In genomic region chr3:46693897-46694235, GRCh38 we compare ENCODE assay signal across 8 cellular contexts. TPM values are rescaled to one million over a fixed set of nuclear protein-coding genes. Genes with fewer than 3 reads are reported as not detected.
DNase-seq lines count a peak whose midpoint lies in the region; ATAC-seq, FAIRE-seq and TF ChIP-seq lines count a peak whose summit lies in the region.

No MANE protein-coding gene starts in this region.

- DNase-seq in T-helper 2 cell (peak in 4 of 5 experiments; percentile 18 to 44 (median 26)), kidney (peak; percentile 89), D341Med (ENCODE audit: low spot score) (no peak), NCI-H748 (lab: John Stamatoyannopoulos, UW; ENCODE audit: unreplicated experiment) (no peak)
- DNase-seq in T-helper 2 cell treated with Interferon-gamma antibody and Interleukin-4, amounts not matched to agents 5 μg/mL and 100 μg/mL, for 36 hours (ENCODE audit: low spot score), result no peak
- DNase-seq in activated naive CD8-positive, alpha-beta T cell treated with anti-CD3 and anti-CD28 coated beads, Interleukin-2, amount 10 ng/mL, durations not matched to agents 7 days and 5 days, result no peak

- H3K36me3 ChIP-seq in kidney (ENCODE audit: control insufficient read depth in 1 of 2, insufficient read depth in 2 of 2, low read length in 2 of 2), result no peaks in the 10 kb centered on the region

- H3K9me3 Mint-ChIP-seq in T-helper 2 cell treated with Interferon-gamma antibody and Interleukin-4, amounts not matched to agents 5 μg/mL and 100 μg/mL, for 36 hours, result no peaks in the 10 kb centered on the region
- H3K9me3 Mint-ChIP-seq in activated naive CD8-positive, alpha-beta T cell treated with anti-CD3 and anti-CD28 coated beads, Interleukin-2, amount 10 ng/mL, durations not matched to agents 7 days and 5 days, result no peaks in the 10 kb centered on the region
- H3K9me3 Mint-ChIP-seq in stimulated activated memory B cell treated with anti-CD40 and anti-IgM and Interleukin-4, amounts not matched to agents 10 μg/mL and 1 μg/mL and 100 μg/mL, for 72 hours, result no peaks in the 10 kb centered on the region

- peaks cover 2 to 48% of the 10 kb centered on the region in 2 donors for H3K4me1 ChIP-seq in kidney (ENCODE audit: control insufficient read depth in 1 of 2, insufficient read depth in 1 of 2, low read depth in 1 of 2, low read length in 2 of 2)

- H3K4me3 ChIP-seq in kidney (ENCODE audit: low read length in 2 of 2), result peak overlapping the region in 1 of 2 donors; percentile 50

- peak overlapping the region; percentile 59 to 73 for H3K27ac ChIP-seq in kidney (ENCODE audit: low read depth in 2 of 2, low read length in 2 of 2)

- intact Hi-C loops in kidney (cut with DNase I), result no loop called here

- POLR2A ChIA-PET in activated naive CD8-positive, alpha-beta T cell treated with anti-CD3 and anti-CD28 coated beads, Interleukin-2, amount 10 ng/mL, durations not matched to agents 7 days and 5 days (lab: Charles Lee), result interaction anchor here (0.5 kb wide), 1 partner anchor 448 kb away, joined by 3 read pairs; no protein-coding TSS in a partner anchor

- no peaks in the 10 kb centered on the region for H3K36me3 Mint-ChIP-seq in T-helper 2 cell treated with Interferon-gamma antibody and Interleukin-4, amounts not matched to agents 5 μg/mL and 100 μg/mL, for 36 hours (ENCODE audit: low read depth)
- no peaks in the 10 kb centered on the region for H3K36me3 Mint-ChIP-seq in activated naive CD8-positive, alpha-beta T cell treated with anti-CD3 and anti-CD28 coated beads, Interleukin-2, amount 10 ng/mL, durations not matched to agents 7 days and 5 days
- H3K36me3 Mint-ChIP-seq in stimulated activated memory B cell treated with anti-CD40 and anti-IgM and Interleukin-4, amounts not matched to agents 10 μg/mL and 1 μg/mL and 100 μg/mL, for 72 hours, result no peaks in the 10 kb centered on the region

- no peak for FAIRE-seq in kidney (lab: Jason Lieb, UNC)

- no peak overlapping the region for H3K27ac Mint-ChIP-seq in T-helper 2 cell treated with Interferon-gamma antibody and Interleukin-4, amounts not matched to agents 5 μg/mL and 100 μg/mL, for 36 hours
- H3K27ac Mint-ChIP-seq in activated naive CD8-positive, alpha-beta T cell treated with anti-CD3 and anti-CD28 coated beads, Interleukin-2, amount 10 ng/mL, durations not matched to agents 7 days and 5 days, result no peak overlapping the region
- no peak overlapping the region for H3K27ac Mint-ChIP-seq in stimulated activated memory B cell treated with anti-CD40 and anti-IgM and Interleukin-4, amounts not matched to agents 10 μg/mL and 1 μg/mL and 100 μg/mL, for 72 hours

- no peak overlapping the region for H3K4me3 Mint-ChIP-seq in T-helper 2 cell treated with Interferon-gamma antibody and Interleukin-4, amounts not matched to agents 5 μg/mL and 100 μg/mL, for 36 hours
- peak overlapping the region; percentile 39 for H3K4me3 Mint-ChIP-seq in activated naive CD8-positive, alpha-beta T cell treated with anti-CD3 and anti-CD28 coated beads, Interleukin-2, amount 10 ng/mL, durations not matched to agents 7 days and 5 days
- peak overlapping the region; percentile 79 for H3K4me3 Mint-ChIP-seq in stimulated activated memory B cell treated with anti-CD40 and anti-IgM and Interleukin-4, amounts not matched to agents 10 μg/mL and 1 μg/mL and 100 μg/mL, for 72 hours

- no peak for TF ChIP-seq CTCF in kidney (IDR thresholded peaks at IDR 0.05; ENCODE audit: borderline replicate concordance, extremely low read depth, insufficient read depth)

- ATAC-seq in activated naive CD8-positive, alpha-beta T cell treated with anti-CD3 and anti-CD28 coated beads, Interleukin-2, amount 10 ng/mL, durations not matched to agents 7 days and 5 days (ENCODE audit: low read depth), result peak; percentile 15
- peak; percentile 61 for ATAC-seq in stimulated activated memory B cell treated with anti-CD40 and anti-IgM and Interleukin-4, amounts not matched to agents 10 μg/mL and 1 μg/mL and 100 μg/mL, for 72 hours
- ATAC-seq in GM18519 (IDR thresholded peaks at IDR 0.05; ENCODE audit: low FRiP score, unreplicated experiment), result no peak

- H3K4me1 Mint-ChIP-seq in T-helper 2 cell treated with Interferon-gamma antibody and Interleukin-4, amounts not matched to agents 5 μg/mL and 100 μg/mL, for 36 hours (ENCODE audit: low read depth), result peaks cover 26% of the 10 kb centered on the region
- peaks cover 24% of the 10 kb centered on the region for H3K4me1 Mint-ChIP-seq in activated naive CD8-positive, alpha-beta T cell treated with anti-CD3 and anti-CD28 coated beads, Interleukin-2, amount 10 ng/mL, durations not matched to agents 7 days and 5 days
- peaks cover 40% of the 10 kb centered on the region for H3K4me1 Mint-ChIP-seq in stimulated activated memory B cell treated with anti-CD40 and anti-IgM and Interleukin-4, amounts not matched to agents 10 μg/mL and 1 μg/mL and 100 μg/mL, for 72 hours

- peak overlapping the region in 1 of 2 donors; percentile 38 for H3K9ac ChIP-seq in kidney (ENCODE audit: low read length in 2 of 2)

- no peaks in the 10 kb centered on the region for H3K9me3 ChIP-seq in kidney (ENCODE audit: control insufficient read depth in 1 of 2, low read length in 2 of 2)

- H3K27me3 Mint-ChIP-seq in T-helper 2 cell treated with Interferon-gamma antibody and Interleukin-4, amounts not matched to agents 5 μg/mL and 100 μg/mL, for 36 hours (ENCODE audit: low read depth), result peaks cover 23% of the 10 kb centered on the region
- H3K27me3 Mint-ChIP-seq in activated naive CD8-positive, alpha-beta T cell treated with anti-CD3 and anti-CD28 coated beads, Interleukin-2, amount 10 ng/mL, durations not matched to agents 7 days and 5 days, result peaks cover 11% of the 10 kb centered on the region
- H3K27me3 Mint-ChIP-seq in stimulated activated memory B cell treated with anti-CD40 and anti-IgM and Interleukin-4, amounts not matched to agents 10 μg/mL and 1 μg/mL and 100 μg/mL, for 72 hours, result peaks cover 34% of the 10 kb centered on the region

RNA-seq across cellular contexts. Expression of gene ALS2CL, which starts 0.4 kb away (rescaled TPM):
- 1 to 10 TPM; 3.6 to 4.5 TPM for total RNA-seq in activated naive CD8-positive, alpha-beta T cell treated with anti-CD3 and anti-CD28 coated beads, Interleukin-2, amount 10 ng/mL, durations not matched to agents 7 days and 5 days
- total RNA-seq in kidney, result 78.9 TPM
- 43.0 TPM for polyA plus RNA-seq in kidney (ENCODE audit: insufficient read depth, low read depth, low replicate concordance)

RNA-seq across cellular contexts. Expression of gene TMIE, which starts 7.3 kb away (rescaled TPM):
- total RNA-seq in activated naive CD8-positive, alpha-beta T cell treated with anti-CD3 and anti-CD28 coated beads, Interleukin-2, amount 10 ng/mL, durations not matched to agents 7 days and 5 days, result under 1 TPM; 0.36 to 0.77 TPM
- 0.79 TPM for total RNA-seq in kidney
- polyA plus RNA-seq in kidney (ENCODE audit: insufficient read depth, low read depth, low replicate concordance), result 1.3 TPM

RNA-seq across cellular contexts. Expression of gene PRSS50, which starts 23.8 kb away (rescaled TPM):
- total RNA-seq in activated naive CD8-positive, alpha-beta T cell treated with anti-CD3 and anti-CD28 coated beads, Interleukin-2, amount 10 ng/mL, durations not matched to agents 7 days and 5 days, result not detected
- total RNA-seq in kidney, result 0.35 TPM
- polyA plus RNA-seq in kidney (ENCODE audit: insufficient read depth, low read depth, low replicate concordance), result 0.19 TPM

Comparison
In these comparisons a context has a peak if more than half of its experiments do, and no peak if none do; other contexts are left out.
1. DNase-seq: peak in T-helper 2 cell (4 of 5) and kidney (single experiment); none in T-helper 2 cell treated with Interferon-gamma antibody and Interleukin-4, amounts not matched to agents 5 μg/mL and 100 μg/mL, for 36 hours (single experiment), activated naive CD8-positive, alpha-beta T cell treated with anti-CD3 and anti-CD28 coated beads, Interleukin-2, amount 10 ng/mL, durations not matched to agents 7 days and 5 days (single experiment), D341Med (single experiment) and NCI-H748 (single experiment).
2. RNA of gene ALS2CL, which starts 0.4 kb away (total RNA-seq): 78.9 TPM in kidney (single experiment); 3.6 to 4.5 TPM in activated naive CD8-positive, alpha-beta T cell treated with anti-CD3 and anti-CD28 coated beads, Interleukin-2, amount 10 ng/mL, durations not matched to agents 7 days and 5 days; every median in the first group is over 10 times any median in the second.